10 cellular contexts compared by ENCODE assay signal in the genomic region with DNA sequence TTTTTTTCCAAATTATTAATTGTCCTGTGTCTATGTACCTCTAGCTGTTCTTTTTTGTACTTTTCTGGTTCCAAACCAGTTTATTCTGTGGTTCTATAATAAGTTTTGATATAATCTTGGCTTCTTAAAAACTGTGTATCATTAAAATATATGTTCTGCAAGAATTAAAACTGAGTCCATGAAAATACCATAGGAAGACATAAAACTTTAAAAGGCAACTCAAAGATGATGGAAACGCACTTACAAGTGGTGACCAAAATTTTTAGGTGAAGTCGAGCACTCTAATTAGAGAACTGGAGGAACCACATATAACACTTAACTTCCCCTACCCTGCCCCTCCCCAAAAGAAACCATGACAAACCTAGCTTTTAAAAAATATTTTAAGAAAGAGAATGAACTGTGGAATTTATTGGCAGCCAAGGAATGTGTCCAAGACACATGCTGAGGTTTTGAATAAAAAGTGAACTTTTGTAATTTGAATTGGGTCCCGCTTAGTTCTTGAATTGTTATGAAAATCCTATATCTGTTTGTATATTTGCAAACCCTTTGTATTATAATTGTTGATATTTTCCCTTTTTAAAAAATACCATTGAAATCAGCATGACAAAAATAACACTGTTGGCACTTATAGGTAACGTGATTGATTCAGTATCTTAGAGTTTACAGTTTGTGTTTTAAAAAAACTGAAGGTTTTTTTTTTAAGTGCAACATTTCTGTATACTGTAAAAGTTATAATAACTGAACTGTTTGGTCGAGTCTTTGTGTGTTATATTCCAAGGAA.
DNase-seq lines count a peak whose midpoint lies in the region; ATAC-seq, FAIRE-seq and TF ChIP-seq lines count a peak whose summit lies in the region.
"Had no signal": no experiment of that assay in that cellular context is flagged by ENCODE, and none has a peak within 500 bp of the region (broad histone marks: within the 10 kb centered on the region; RNA-seq: fewer than 3 reads in every experiment).

No MANE protein-coding gene starts in this region.

- ATAC-seq in GM21619 (IDR thresholded peaks at IDR 0.05; ENCODE audit: unreplicated experiment) = no peak

- TF ChIP-seq CTCF in WI38 (IDR thresholded peaks at IDR 0.05; ENCODE audit: low read depth, low read length) = no peak

- peak; percentile 51 for FAIRE-seq in G401.6 (lab: Jason Lieb, UNC)

- DNase-seq in iris pigment epithelial cell (ENCODE audit: low read depth) = peak; percentile 38
- no peak for DNase-seq in D341Med (ENCODE audit: low spot score)
- DNase-seq in DMS 273 (lab: John Stamatoyannopoulos, UW; ENCODE audit: unreplicated experiment) = no peak
- DNase-seq in NCI-H748 (lab: John Stamatoyannopoulos, UW; ENCODE audit: unreplicated experiment) = no peak
- DNase-seq: activated T-cell treated with anti-CD3 and anti-CD28 coated beads for 4 hours, NCI-H187 had no signal

- peak overlapping the region in 12 of 21 experiments; percentile 20 to 95 (median 84) for H3K27ac ChIP-seq in skin epidermis

- H3K4me3 ChIP-seq in WI38 (ENCODE audit: low read depth, low read length) = peak overlapping the region; percentile 99
- H3K4me3 ChIP-seq in skin epidermis = peak overlapping the region in 3 of 7 experiments; percentile 55 to 62 (median 62)
